Comparison of ENCODE assay signal across 10 cellular contexts in the genomic region with DNA sequence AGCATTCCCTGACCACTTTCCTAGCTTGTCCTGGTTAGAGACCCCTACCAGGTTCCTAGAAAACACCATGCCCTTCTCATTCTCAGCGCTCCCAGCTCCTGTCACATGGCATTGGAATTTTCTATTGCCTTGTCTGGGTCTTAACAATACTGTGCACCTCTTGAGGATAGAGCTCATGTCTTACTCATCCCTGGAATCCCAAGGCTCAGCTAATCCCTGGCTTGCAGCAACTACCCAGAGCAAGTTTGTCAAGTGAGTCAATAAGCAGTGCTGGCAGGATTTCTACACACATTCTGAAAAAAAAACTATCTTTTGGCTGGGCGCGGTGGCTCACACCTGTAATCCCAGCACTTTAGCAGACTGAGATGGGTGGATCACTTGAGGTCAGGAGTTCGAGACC. TPM values are rescaled to one million over a fixed set of nuclear protein-coding genes. Genes with fewer than 3 reads are reported as not detected.
DNase-seq lines count a peak whose midpoint lies in the region; ATAC-seq and TF ChIP-seq lines count a peak whose summit lies in the region.
"Had no signal": no experiment of that assay in that cellular context is flagged by ENCODE, and none has a peak within 500 bp of the region (broad histone marks: within the 10 kb centered on the region; RNA-seq: fewer than 3 reads in every experiment).

No MANE protein-coding gene starts in this region.

- DNase-seq in EL (peak; percentile 97), M059J (ENCODE audit: low read depth) (peak; percentile 97), dorsolateral prefrontal cortex (no peak), omental fat pad (ENCODE audit: low spot score) (no peak), CD14-positive monocyte (ENCODE audit: low spot score) (no peak), SHP77 (lab: John Stamatoyannopoulos, UW) (no peak)
- no peak for DNase-seq in activated naive CD4-positive, alpha-beta T cell treated with anti-CD3 and anti-CD28 coated beads, Interleukin-2, amount 50 U/mL, for 72 hours (ENCODE audit: low spot score in 2 of 2)
- DNase-seq: H7 had no signal

- H3K4me1 Mint-ChIP-seq in CD14-positive monocyte: peaks cover 25% of the 10 kb centered on the region

- H3K4me3 ChIP-seq in dorsolateral prefrontal cortex: no peak overlapping the region
- H3K4me3 ChIP-seq: SK-N-MC had no signal

- peak overlapping the region in 1 of 7 donors; percentile 80 for H3K27ac Mint-ChIP-seq in CD14-positive monocyte
- no peak overlapping the region for H3K27ac Mint-ChIP-seq in activated naive CD4-positive, alpha-beta T cell treated with anti-CD3 and anti-CD28 coated beads, Interleukin-2, amount 50 U/mL, for 72 hours

- H3K27ac ChIP-seq in dorsolateral prefrontal cortex: peak overlapping the region in 47 of 59 donors; percentile 15 to 89 (median 72)
- H3K27ac ChIP-seq: SK-N-MC had no signal

- peaks cover 0 to 3% (median 0%) of the 10 kb centered on the region in 7 donors for H3K9me3 Mint-ChIP-seq in CD14-positive monocyte
- H3K9me3 Mint-ChIP-seq in activated naive CD4-positive, alpha-beta T cell treated with anti-CD3 and anti-CD28 coated beads, Interleukin-2, amount 50 U/mL, for 72 hours: no peaks in the 10 kb centered on the region

- peaks cover 0 to 5% (median 1%) of the 10 kb centered on the region in 3 donors for H3K27me3 Mint-ChIP-seq in CD14-positive monocyte (ENCODE audit: low read depth in 3 of 3)

- H3K36me3 Mint-ChIP-seq in CD14-positive monocyte: no peaks in the 10 kb centered on the region
- H3K36me3 Mint-ChIP-seq in activated naive CD4-positive, alpha-beta T cell treated with anti-CD3 and anti-CD28 coated beads, Interleukin-2, amount 50 U/mL, for 72 hours: no peaks in the 10 kb centered on the region

- intact Hi-C loops in dorsolateral prefrontal cortex (cut with DNase I): no loop called here
- intact Hi-C loops in CD14-positive monocyte (cut with micrococcal nuclease): loop anchor here in 1 of 2 donors (10.0 kb wide), 1 partner anchor 254 kb away; no protein-coding TSS in a partner anchor

- peak; percentile 63 for ATAC-seq in omental fat pad (ENCODE audit: low FRiP score)
- no peak for ATAC-seq in activated naive CD4-positive, alpha-beta T cell treated with anti-CD3 and anti-CD28 coated beads, Interleukin-2, amount 50 U/mL, for 72 hours
- ATAC-seq in HG03354 (IDR thresholded peaks at IDR 0.05; ENCODE audit: poor library complexity, severe bottlenecking, unreplicated experiment): no peak

- H3K4me3 Mint-ChIP-seq in CD14-positive monocyte: no peak overlapping the region

- TF ChIP-seq CTCF in dorsolateral prefrontal cortex (IDR thresholded peaks at IDR 0.05 in 54 of 56, conservative IDR thresholded peaks at IDR 0.05 in 2 of 56; ENCODE audit: low read depth in 1 of 56, partially characterized antibody in 56 of 56): no peak
- no peak for TF ChIP-seq CTCF in omental fat pad (IDR thresholded peaks at IDR 0.05)
- no peak for TF ChIP-seq CTCF in CD14-positive monocyte (IDR thresholded peaks at IDR 0.05)

- H3K27me3 ChIP-seq in dorsolateral prefrontal cortex: no peaks in the 10 kb centered on the region

RNA-seq across cellular contexts. Expression of a gene that starts 11.7 kb away (rescaled TPM):
- total RNA-seq in M059J (2014; rRNA removed; shearing (Covaris generic)): 357 and 393 TPM in 2 replicates
- 100 to 1,000 TPM in 10 of 120 experiments, 10 to 100 TPM in 110; 62.3 to 112 (median 87.0) TPM for total RNA-seq in dorsolateral prefrontal cortex
- 100 to 1,000 TPM; 125 to 201 (median 156) TPM for total RNA-seq in omental fat pad
- polyA plus RNA-seq in CD14-positive monocyte: 100 to 1,000 TPM; 410 to 459 TPM
- total RNA-seq in activated naive CD4-positive, alpha-beta T cell treated with anti-CD3 and anti-CD28 coated beads, Interleukin-2, amount 50 U/mL, for 72 hours: 100 to 1,000 TPM; 222 to 246 TPM

RNA-seq across cellular contexts. Expression of a gene that starts 17.0 kb away (rescaled TPM):
- total RNA-seq in M059J (2014; rRNA removed; shearing (Covaris generic)): 3.9 and 4.4 TPM in 2 replicates
- total RNA-seq in dorsolateral prefrontal cortex (10 to 100 TPM in 113 of 120 experiments, 1 to 10 TPM in 7; 5.5 to 27.8 (median 14.1) TPM), omental fat pad (10 to 100 TPM; 15.9 to 53.8 (median 18.4) TPM)
- 1 to 10 TPM; 1.2 to 2.8 TPM for polyA plus RNA-seq in CD14-positive monocyte
- total RNA-seq in activated naive CD4-positive, alpha-beta T cell treated with anti-CD3 and anti-CD28 coated beads, Interleukin-2, amount 50 U/mL, for 72 hours: 10 to 100 TPM; 21.2 to 34.5 TPM

RNA-seq across cellular contexts. Expression of a gene that starts 24.8 kb away (rescaled TPM):
- total RNA-seq in M059J (2014; rRNA removed; shearing (Covaris generic)): 18.5 and 22.0 TPM in 2 replicates
- total RNA-seq in dorsolateral prefrontal cortex (10 to 100 TPM; 22.4 to 49.6 (median 31.7) TPM), omental fat pad (10 to 100 TPM; 17.1 to 30.1 (median 24.2) TPM)
- 10 to 100 TPM; 18.3 to 20.4 TPM for polyA plus RNA-seq in CD14-positive monocyte
- 10 to 100 TPM; 36.4 to 40.2 TPM for total RNA-seq in activated naive CD4-positive, alpha-beta T cell treated with anti-CD3 and anti-CD28 coated beads, Interleukin-2, amount 50 U/mL, for 72 hours

Comparison
In these comparisons a context has a peak if more than half of its experiments do, and no peak if none do; other contexts are left out.
1. DNase-seq: peak in EL (single experiment) and M059J (single experiment); none in dorsolateral prefrontal cortex (0 of 10), omental fat pad (single experiment), CD14-positive monocyte (single experiment), SHP77 (0 of 2) and activated naive CD4-positive, alpha-beta T cell treated with anti-CD3 and anti-CD28 coated beads, Interleukin-2, amount 50 U/mL, for 72 hours (0 of 2).